12 cellular contexts compared by ENCODE assay signal in the genomic region with DNA sequence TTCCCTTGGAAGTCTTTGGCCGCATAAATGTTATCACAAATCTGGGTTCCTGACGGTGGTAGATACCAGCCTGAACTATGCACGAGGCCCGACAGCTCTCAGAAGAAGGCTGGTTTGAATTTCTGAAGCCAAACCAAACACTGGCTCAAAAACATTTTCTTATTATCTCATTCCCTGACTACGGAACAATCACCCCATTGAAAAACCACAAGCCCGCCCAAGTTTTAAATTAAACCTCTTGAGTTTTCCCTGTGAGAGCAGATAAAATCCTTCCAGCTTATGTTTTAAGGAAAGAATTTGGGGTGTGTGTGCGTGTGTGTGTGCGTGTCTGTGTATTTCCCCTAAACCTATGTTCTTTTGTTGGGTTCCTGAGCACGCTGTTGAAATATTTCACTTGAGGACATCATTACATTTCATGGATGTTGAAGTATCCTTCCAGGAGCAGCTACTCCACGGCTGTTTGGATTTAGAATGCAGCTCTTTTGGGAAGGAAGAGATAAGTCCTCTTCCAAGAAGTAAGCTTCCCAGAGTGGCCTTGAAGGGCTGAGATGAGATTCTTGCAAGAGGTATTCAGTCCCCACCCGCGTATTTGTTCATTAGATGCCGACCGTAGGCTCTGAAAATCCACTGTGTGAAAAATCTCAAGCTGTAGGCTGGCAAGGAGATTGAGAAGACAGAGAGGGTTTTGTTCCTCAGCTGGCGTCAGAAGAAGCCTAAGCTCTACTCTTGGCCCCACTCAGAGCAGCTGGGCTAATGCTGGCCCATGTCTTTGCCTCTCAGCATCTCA.
DNase-seq lines count a peak whose midpoint lies in the region; ATAC-seq and FAIRE-seq lines count a peak whose summit lies in the region.
"Had no signal": no experiment of that assay in that cellular context is flagged by ENCODE, and none has a peak within 500 bp of the region (broad histone marks: within the 10 kb centered on the region; RNA-seq: fewer than 3 reads in every experiment).

No MANE protein-coding gene starts in this region.

- H3K9me3 ChIP-seq in skeletal muscle tissue (ENCODE audit: control insufficient read depth in 3 of 3, low read length in 3 of 3): no peaks in the 10 kb centered on the region

- CTCF ChIA-PET in activated CD4-positive, alpha-beta T cell treated with anti-CD3 and anti-CD28 coated beads, Interleukin-2, amount 10 ng/mL, durations not matched to agents 7 days and 5 days (lab: Charles Lee): interaction anchor here (1.2 to 1.3 kb wide), 2 partner anchors 9 to 11 kb away, joined by 3 read pairs; no protein-coding TSS in a partner anchor

- ATAC-seq in activated T-helper 17 cell treated with anti-CD3 and anti-CD28 coated beads, Interleukin-2, amount 50 U/mL, for 72 hours (replicated peaks): no peak
- ATAC-seq: GM12878 had no signal

- H3K9me3 Mint-ChIP-seq in activated T-helper 17 cell treated with anti-CD3 and anti-CD28 coated beads, Interleukin-2, amount 50 U/mL, for 72 hours: no peaks in the 10 kb centered on the region
- H3K9me3 Mint-ChIP-seq in activated CD4-positive, alpha-beta T cell treated with anti-CD3 and anti-CD28 coated beads, Interleukin-2, amount 10 ng/mL, durations not matched to agents 7 days and 5 days: no peaks in the 10 kb centered on the region

- no peak for FAIRE-seq in GM19239 (lab: Jason Lieb, UNC)
- FAIRE-seq: GM12878 had no signal

- H3K9ac ChIP-seq in skeletal muscle tissue (ENCODE audit: low read depth in 1 of 3, low read length in 3 of 3): no peak overlapping the region

- H3K27me3 Mint-ChIP-seq in activated T-helper 17 cell treated with anti-CD3 and anti-CD28 coated beads, Interleukin-2, amount 50 U/mL, for 72 hours: peaks cover 7% of the 10 kb centered on the region
- peaks cover 12% of the 10 kb centered on the region for H3K27me3 Mint-ChIP-seq in activated CD4-positive, alpha-beta T cell treated with anti-CD3 and anti-CD28 coated beads, Interleukin-2, amount 10 ng/mL, durations not matched to agents 7 days and 5 days

- POLR2A ChIA-PET in activated CD4-positive, alpha-beta T cell treated with anti-CD3 and anti-CD28 coated beads, Interleukin-2, amount 10 ng/mL, durations not matched to agents 7 days and 5 days (lab: Charles Lee): no interaction called here

- peak; percentile 65 for DNase-seq in GM03348 (ENCODE audit: low spot score)
- peak in 44 of 61 donors; percentile 18 to 87 (median 52) for DNase-seq in caudate nucleus (lab: John Stamatoyannopoulos, UW)
- DNase-seq in islet precursor cell: peak; percentile 61
- DNase-seq in activated CD4-positive, alpha-beta T cell treated with anti-CD3 and anti-CD28 coated beads, Interleukin-2, amount 10 ng/mL, durations not matched to agents 7 days and 5 days: no peak
- no peak for DNase-seq in GM19239 (ENCODE audit: insufficient read length, low spot score)
- no peak for DNase-seq in posterior vena cava (ENCODE audit: low spot score)
- DNase-seq: NCI-H2171, occipital lobe had no signal

- H3K27me3 ChIP-seq in skeletal muscle tissue (ENCODE audit: control insufficient read depth in 3 of 3, insufficient read depth in 3 of 3, low read length in 3 of 3): no peaks in the 10 kb centered on the region

- H3K27ac Mint-ChIP-seq in activated T-helper 17 cell treated with anti-CD3 and anti-CD28 coated beads, Interleukin-2, amount 50 U/mL, for 72 hours: no peak overlapping the region
- H3K27ac Mint-ChIP-seq in activated CD4-positive, alpha-beta T cell treated with anti-CD3 and anti-CD28 coated beads, Interleukin-2, amount 10 ng/mL, durations not matched to agents 7 days and 5 days: no peak overlapping the region

- no peak overlapping the region for H3K4me3 ChIP-seq in skeletal muscle tissue (ENCODE audit: low read length in 3 of 3)
- H3K4me3 ChIP-seq: GM12878 had no signal

- H3K4me1 ChIP-seq in skeletal muscle tissue (ENCODE audit: control insufficient read depth in 3 of 3, insufficient read depth in 3 of 3, low read length in 3 of 3): peaks cover 10 to 32% (median 13%) of the 10 kb centered on the region in 3 donors

- H3K4me3 Mint-ChIP-seq in activated T-helper 17 cell treated with anti-CD3 and anti-CD28 coated beads, Interleukin-2, amount 50 U/mL, for 72 hours: no peak overlapping the region
- no peak overlapping the region for H3K4me3 Mint-ChIP-seq in activated CD4-positive, alpha-beta T cell treated with anti-CD3 and anti-CD28 coated beads, Interleukin-2, amount 10 ng/mL, durations not matched to agents 7 days and 5 days

- intact Hi-C loops in posterior vena cava (cut with DNase I): no loop called here

- no peaks in the 10 kb centered on the region for H3K36me3 ChIP-seq in skeletal muscle tissue (ENCODE audit: control insufficient read depth in 3 of 3, insufficient read depth in 3 of 3, low read length in 3 of 3)

- no peaks in the 10 kb centered on the region for H3K36me3 Mint-ChIP-seq in activated T-helper 17 cell treated with anti-CD3 and anti-CD28 coated beads, Interleukin-2, amount 50 U/mL, for 72 hours (ENCODE audit: low read depth)
- H3K36me3 Mint-ChIP-seq in activated CD4-positive, alpha-beta T cell treated with anti-CD3 and anti-CD28 coated beads, Interleukin-2, amount 10 ng/mL, durations not matched to agents 7 days and 5 days (ENCODE audit: low read depth): no peaks in the 10 kb centered on the region

- H3K4me1 Mint-ChIP-seq in activated T-helper 17 cell treated with anti-CD3 and anti-CD28 coated beads, Interleukin-2, amount 50 U/mL, for 72 hours: peaks cover 6% of the 10 kb centered on the region
- peaks cover 16% of the 10 kb centered on the region for H3K4me1 Mint-ChIP-seq in activated CD4-positive, alpha-beta T cell treated with anti-CD3 and anti-CD28 coated beads, Interleukin-2, amount 10 ng/mL, durations not matched to agents 7 days and 5 days

- H3K27ac ChIP-seq in caudate nucleus (ENCODE audit: low read depth, low read length) (peak overlapping the region; percentile 96), skeletal muscle tissue (ENCODE audit: low read depth, low read length) (peak overlapping the region; percentile 68)
- H3K27ac ChIP-seq: VCaP had no signal

Comparison
In these comparisons a context has a peak if more than half of its experiments do, and no peak if none do; other contexts are left out.
1. DNase-seq: peak in GM03348 (single experiment), caudate nucleus (44 of 61) and islet precursor cell (single experiment); none in activated CD4-positive, alpha-beta T cell treated with anti-CD3 and anti-CD28 coated beads, Interleukin-2, amount 10 ng/mL, durations not matched to agents 7 days and 5 days (single experiment), GM19239 (single experiment) and posterior vena cava (single experiment).